ENCODE assay signal across 17 cellular contexts in genomic region chr5:9536717-9537116, GRCh38. TPM values are rescaled to one million over a fixed set of nuclear protein-coding genes. Genes with fewer than 3 reads are reported as not detected.
A peak's percentile ranks its signal among the peaks of the same experiment; 100 is the strongest.
DNase-seq lines count a peak whose midpoint lies in the region; ATAC-seq, FAIRE-seq and TF ChIP-seq lines count a peak whose summit lies in the region.
"Had no signal": no experiment of that assay in that cellular context is flagged by ENCODE, and none has a peak within 500 bp of the region (broad histone marks: within the 10 kb centered on the region; RNA-seq: fewer than 3 reads in every experiment).

No MANE protein-coding gene starts in this region.

- H3K4me3 ChIP-seq in IMR-90 (ENCODE audit: insufficient read depth, low read depth, low read length) (no peak overlapping the region), coronary artery (no peak overlapping the region)
- H3K4me3 ChIP-seq: BLaER1 treated with 17β-estradiol and CSF1 and Interleukin-3, amounts not matched to agents 10 nM and 100 nM had no signal

- CTCF ChIA-PET in IMR-90 (lab: Yijun Ruan, JAX): no interaction called here

- in situ Hi-C loops in IMR-90 (cut with MboI; ENCODE audit: low sequenced_read_pairs): loop anchor here (25.0 kb wide), 2 partner anchors 774 to 1649 kb away; no protein-coding TSS in a partner anchor

- peaks cover 1% of the 10 kb centered on the region for H3K36me3 ChIP-seq in IMR-90 (ENCODE audit: control insufficient read depth, insufficient read depth, low read length)
- H3K36me3 ChIP-seq: BLaER1 treated with 17β-estradiol and CSF1 and Interleukin-3, amounts not matched to agents 10 nM and 100 nM had no signal

- H2AK5ac ChIP-seq in IMR-90 (ENCODE audit: low read depth, low read length): no peak overlapping the region

- H3K4me2 ChIP-seq in IMR-90 (ENCODE audit: low read depth, low read length): no peak overlapping the region
- H3K4me2 ChIP-seq: BLaER1 treated with 17β-estradiol and CSF1 and Interleukin-3, amounts not matched to agents 10 nM and 100 nM had no signal

- dilution Hi-C loops in IMR-90 (cut with HindIII; ENCODE audit: low sequenced_read_pairs, unreplicated experiment): no loop called here

- H4K5ac ChIP-seq in IMR-90 (ENCODE audit: low read depth, low read length): 0 out of 2 replicates have a peak overlapping the region, but pooled peaks have one; percentile 44

- no peak overlapping the region for H2BK5ac ChIP-seq in IMR-90 (ENCODE audit: low read depth, low read length, poor library complexity, severe bottlenecking)

- no peak overlapping the region for H2BK20ac ChIP-seq in IMR-90 (ENCODE audit: low read depth, low read length)

- no peak for DNase-seq in IMR-90
- DNase-seq in T-helper 17 cell: no peak
- DNase-seq in Right ventricle myocardium superior: peak; percentile 65
- peak; percentile 75 for DNase-seq in left ventricle myocardium superior
- no peak for DNase-seq in coronary artery (ENCODE audit: low spot score)
- DNase-seq in D721Med (ENCODE audit: insufficient read length, low spot score): no peak
- DNase-seq: ACHN; CD4-positive, alpha-beta T cell; COR-L47; DND-41; GDM1 had no signal

- intact Hi-C loops in IMR-90 (cut with micrococcal nuclease) (no loop called here), Right ventricle myocardium superior (cut with DNase I) (no loop called here), left ventricle myocardium superior (cut with micrococcal nuclease) (no loop called here)

- no peaks in the 10 kb centered on the region for H3K4me1 Mint-ChIP-seq in T-helper 17 cell

- no TSS peak for BruUV-seq in IMR-90 (replicated peaks; lab: Mats Ljungman, UMichigan)

- no peak for ATAC-seq in IMR-90 (ENCODE audit: low read depth)
- ATAC-seq in T-helper 17 cell: no peak
- ATAC-seq in Right ventricle myocardium superior (ENCODE audit: poor library complexity): peak; percentile 59
- ATAC-seq in left ventricle myocardium superior: peak; percentile 64
- no peak for ATAC-seq in GM21723 (IDR thresholded peaks at IDR 0.05; ENCODE audit: unreplicated experiment)
- no peak for ATAC-seq in activated CD4-positive, CD25-positive, alpha-beta regulatory T cell treated with anti-CD3 and anti-CD28 coated beads, Interleukin-2, amount 50 U/mL, for 24 hours
- ATAC-seq: HCT116 had no signal

- H3K27me3 Mint-ChIP-seq in T-helper 17 cell: no peaks in the 10 kb centered on the region

- H3K9me1 ChIP-seq in IMR-90 (ENCODE audit: insufficient read depth, low read length): peaks cover 9% of the 10 kb centered on the region

- no peak for TF ChIP-seq RAD21 in IMR-90 (IDR thresholded peaks at IDR 0.05; ENCODE audit: low read length)

- H3K56ac ChIP-seq in IMR-90 (ENCODE audit: extremely low read depth, insufficient read depth, low read length): no peak overlapping the region

- peaks cover 3% of the 10 kb centered on the region; the same call in 1 of the 2 replicates for H4K20me1 ChIP-seq in IMR-90 (ENCODE audit: insufficient read depth, low read length)
- H4K20me1 ChIP-seq: BLaER1 treated with 17β-estradiol and CSF1 and Interleukin-3, amounts not matched to agents 10 nM and 100 nM had no signal

- H3K27ac Mint-ChIP-seq in T-helper 17 cell: peak overlapping the region; percentile 29
- H3K27ac Mint-ChIP-seq: CD4-positive, alpha-beta T cell had no signal

- TF ChIP-seq CTCF in IMR-90 (conservative IDR thresholded peaks at IDR 0.05; ENCODE audit: low read depth, low read length): no peak
- no peak for TF ChIP-seq CTCF in coronary artery (IDR thresholded peaks at IDR 0.05)
- TF ChIP-seq CTCF in D721Med (IDR thresholded peaks at IDR 0.05; ENCODE audit: insufficient read depth, missing control alignments): no peak

- WGBS in IMR-90 (ENCODE audit: extremely low coverage in 2 of 2, insufficient read length in 1 of 2), 2 experiments: no CpG with 5 or more reads among the region's 2 CpGs

- POLR2A ChIA-PET in IMR-90 (lab: Charles Lee; ENCODE audit: unreplicated experiment): no interaction called here

- H3K14ac ChIP-seq in IMR-90 (replicated peaks; ENCODE audit: low read depth, low read length): no peak overlapping the region

- H3K4me3 Mint-ChIP-seq in T-helper 17 cell: no peak overlapping the region
- H3K4me3 Mint-ChIP-seq: CD4-positive, alpha-beta T cell had no signal

- H2AFZ ChIP-seq in IMR-90 (replicated peaks; ENCODE audit: low read length, poor library complexity): no peak overlapping the region

- FAIRE-seq in D721Med (lab: Jason Lieb, UNC): no peak
- FAIRE-seq: H54 had no signal

- no peak overlapping the region for H4K91ac ChIP-seq in IMR-90 (ENCODE audit: insufficient read depth, low read depth, low read length)

- no peaks in the 10 kb centered on the region for H3K36me3 Mint-ChIP-seq in T-helper 17 cell (ENCODE audit: low read depth)

- H2BK15ac ChIP-seq in IMR-90 (ENCODE audit: low read depth, low read length): no peak overlapping the region; the same call in 2 of the 3 replicates

- no peak overlapping the region for H3K18ac ChIP-seq in IMR-90 (ENCODE audit: low read depth, low read length)

- H3K23ac ChIP-seq in IMR-90 (ENCODE audit: low read depth, low read length): no peak overlapping the region

- H3K9ac ChIP-seq in IMR-90 (ENCODE audit: low read depth, low read length): no peak overlapping the region
- H3K9ac ChIP-seq: BLaER1 treated with 17β-estradiol and CSF1 and Interleukin-3, amounts not matched to agents 10 nM and 100 nM had no signal

- H4K8ac ChIP-seq in IMR-90 (ENCODE audit: low read depth in 2 of 2, low read length in 2 of 2): no peak overlapping the region

- no peaks in the 10 kb centered on the region for H3K9me3 ChIP-seq in IMR-90 (ENCODE audit: control insufficient read depth, insufficient read depth, low read length)
- no peaks in the 10 kb centered on the region for H3K9me3 ChIP-seq in T-helper 17 cell (ENCODE audit: control insufficient read depth, low read length, poor library complexity, severe bottlenecking)
- H3K9me3 ChIP-seq: BLaER1 treated with 17β-estradiol and CSF1 and Interleukin-3, amounts not matched to agents 10 nM and 100 nM had no signal

- peaks cover 31 to 72% of the 10 kb centered on the region in 2 experiments for H3K79me1 ChIP-seq in IMR-90 (ENCODE audit: low read depth in 1 of 2, low read length in 2 of 2)

- TF ChIP-seq POLR2A in IMR-90 (IDR thresholded peaks at IDR 0.05; ENCODE audit: low read depth, low read length): no peak

- peaks cover 4% of the 10 kb centered on the region for H3K4me1 ChIP-seq in IMR-90 (ENCODE audit: control insufficient read depth, insufficient read depth, low read length)
- H3K4me1 ChIP-seq: BLaER1 treated with 17β-estradiol and CSF1 and Interleukin-3, amounts not matched to agents 10 nM and 100 nM had no signal

- H2AK9ac ChIP-seq in IMR-90 (replicated peaks; ENCODE audit: low read depth, low read length, poor library complexity): no peak overlapping the region

- no peak overlapping the region for H3K4ac ChIP-seq in IMR-90 (ENCODE audit: low read depth, low read length)

- H2BK120ac ChIP-seq in IMR-90 (ENCODE audit: low read depth, low read length): no peak overlapping the region

- no peaks in the 10 kb centered on the region for H3K27me3 ChIP-seq in IMR-90 (ENCODE audit: control insufficient read depth, insufficient read depth, low read length)
- H3K27me3 ChIP-seq: BLaER1 treated with 17β-estradiol and CSF1 and Interleukin-3, amounts not matched to agents 10 nM and 100 nM had no signal

- H3K27ac ChIP-seq in IMR-90 (ENCODE audit: insufficient read depth, low read length): no peak overlapping the region
- H3K27ac ChIP-seq in coronary artery: peak overlapping the region in 1 of 2 donors; percentile 31
- H3K27ac ChIP-seq: BLaER1 treated with 17β-estradiol and CSF1 and Interleukin-3, amounts not matched to agents 10 nM and 100 nM; HL-60 had no signal

TF ChIP-seq in IMR-90, 13 proteins besides CTCF, POLR2A, EP300 and RAD21:
- TF ChIP-seq MXI1 (IDR thresholded peaks at IDR 0.05; ENCODE audit: borderline replicate concordance, low read depth, low read length) (no peak), FOS (IDR thresholded peaks at IDR 0.05; ENCODE audit: low read depth, low read length) (no peak), MAZ (IDR thresholded peaks at IDR 0.05; ENCODE audit: borderline replicate concordance, low read depth, low read length) (no peak), RFX5 (IDR thresholded peaks at IDR 0.05; ENCODE audit: low read depth, low read length) (no peak), MAFK (IDR thresholded peaks at IDR 0.05; ENCODE audit: low read depth, low read length) (no peak), CHD1 (IDR thresholded peaks at IDR 0.05; ENCODE audit: low read depth, low read length) (no peak), CEBPB (IDR thresholded peaks at IDR 0.05; ENCODE audit: low read depth, low read length) (no peak), USF2 (IDR thresholded peaks at IDR 0.05; ENCODE audit: low read depth, low read length) (no peak), RCOR1 (IDR thresholded peaks at IDR 0.05; ENCODE audit: insufficient replicate concordance, low read length) (no peak)

RNA-seq across cellular contexts. Expression of gene SEMA5A, which starts 9.2 kb away (rescaled TPM):
- total RNA-seq in IMR-90 (2012; rRNA removed) (9.9 and 12.5 TPM in 2 replicates), T-helper 17 cell (under 1 TPM; 0.75 to 0.94 TPM), Right ventricle myocardium superior (27.1 TPM), left ventricle myocardium superior (25.3 TPM)
- polyA plus RNA-seq in IMR-90 (2012; rRNA removed): 7.3 and 8.2 TPM in 2 replicates
- polyA plus RNA-seq in IMR-90 (2012; cell fraction: cytosol; rRNA removed): 3.6 and 4.9 TPM in 2 replicates
- polyA plus RNA-seq in IMR-90 (2012; cell fraction: nucleus; rRNA removed; ENCODE audit: low replicate concordance): 3.7 and 5.3 TPM in 2 replicates

Comparison
In these comparisons a context has a peak if more than half of its experiments do, and no peak if none do; other contexts are left out.
1. ATAC-seq: peak in Right ventricle myocardium superior (single experiment) and left ventricle myocardium superior (single experiment); none in IMR-90 (single experiment), T-helper 17 cell (single experiment), GM21723 (single experiment) and activated CD4-positive, CD25-positive, alpha-beta regulatory T cell treated with anti-CD3 and anti-CD28 coated beads, Interleukin-2, amount 50 U/mL, for 24 hours (0 of 2).
2. DNase-seq: peak in Right ventricle myocardium superior (single experiment) and left ventricle myocardium superior (single experiment); none in IMR-90 (single experiment), T-helper 17 cell (0 of 3), coronary artery (single experiment) and D721Med (single experiment).